Comparison of ENCODE assay signal across 11 cellular contexts in genomic region chr3:114863848-114864247, GRCh38.
DNase-seq lines count a peak whose midpoint lies in the region; ATAC-seq, FAIRE-seq and TF ChIP-seq lines count a peak whose summit lies in the region.
"Had no signal": no experiment of that assay in that cellular context is flagged by ENCODE, and none has a peak within 500 bp of the region (broad histone marks: within the 10 kb centered on the region; RNA-seq: fewer than 3 reads in every experiment).

No MANE protein-coding gene starts in this region.

- H3K27me3 ChIP-seq in psoas muscle (ENCODE audit: insufficient read depth in 3 of 3, low read length in 2 of 3): no peaks in the 10 kb centered on the region

- peak; percentile 36 for DNase-seq in NCI-H2171 treated with DMSO at 0.1 percent for 48 hours (lab: John Stamatoyannopoulos, UW)
- no peak for DNase-seq in NCI-H2171 (lab: John Stamatoyannopoulos, UW)
- peak; percentile 19 for DNase-seq in choroid plexus epithelial cell (ENCODE audit: low read depth)
- no peak for DNase-seq in psoas muscle
- DNase-seq in RCC 7860 (ENCODE audit: low spot score): no peak
- DNase-seq in NCI-H345 treated with DMSO at 0.1 percent for 48 hours (lab: John Stamatoyannopoulos, UW; ENCODE audit: unreplicated experiment): no peak
- DNase-seq: NCI-H510A, SW 1271 had no signal

- no peak for TF ChIP-seq CTCF in choroid plexus epithelial cell (conservative IDR thresholded peaks at IDR 0.05; ENCODE audit: low read depth, low read length)
- TF ChIP-seq CTCF in psoas muscle (IDR thresholded peaks at IDR 0.05): no peak

- peak overlapping the region; percentile 13 for H3K27ac ChIP-seq in psoas muscle

- H3K4me1 ChIP-seq in psoas muscle: peaks cover 6% of the 10 kb centered on the region

- WGBS in psoas muscle, 3 donors: 38 to 64% (median 38%) methylated on average over 1 of the region's 1 CpG

- H3K9me3 ChIP-seq in psoas muscle: no peaks in the 10 kb centered on the region

- ATAC-seq in HG03432 (IDR thresholded peaks at IDR 0.05; ENCODE audit: unreplicated experiment) (peak; percentile 45), psoas muscle (no peak), HG02840 (IDR thresholded peaks at IDR 0.05; ENCODE audit: low FRiP score, unreplicated experiment) (no peak)

- H3K36me3 ChIP-seq in psoas muscle (ENCODE audit: insufficient read depth in 1 of 2, low read depth in 1 of 2): no peaks in the 10 kb centered on the region

- no peak for FAIRE-seq in RCC 7860 (lab: Jason Lieb, UNC)
- FAIRE-seq: G401.6 had no signal

- no peak overlapping the region for H3K4me3 ChIP-seq in choroid plexus epithelial cell (ENCODE audit: low read depth, low read length)
- H3K4me3 ChIP-seq in psoas muscle: peak overlapping the region; percentile 41

- intact Hi-C loops in psoas muscle (cut with DNase I): no loop called here

Comparison
In these comparisons a context has a peak if more than half of its experiments do, and no peak if none do; other contexts are left out.
1. DNase-seq: peak in NCI-H2171 treated with DMSO at 0.1 percent for 48 hours (single experiment) and choroid plexus epithelial cell (single experiment); none in NCI-H2171 (single experiment), psoas muscle (0 of 2), RCC 7860 (single experiment) and NCI-H345 treated with DMSO at 0.1 percent for 48 hours (single experiment).